Comparison of ENCODE assay signal across 21 cellular contexts in genomic region chr20:20195011-20195705, GRCh38.
"Had no signal": no experiment of that assay in that cellular context is flagged by ENCODE, and none has a peak within 500 bp of the region (broad histone marks: within the 10 kb centered on the region; RNA-seq: fewer than 3 reads in every experiment).

No MANE protein-coding gene starts in this region.

- H3K4me3 Mint-ChIP-seq: activated CD4-positive, alpha-beta memory T cell treated with anti-CD3 and anti-CD28 coated beads for 36 hours; activated naive CD4-positive, alpha-beta T cell treated with anti-CD3 and anti-CD28 coated beads for 36 hours; activated naive CD8-positive, alpha-beta T cell treated with anti-CD3 and anti-CD28 coated beads, Interleukin-2, amount 10 ng/mL, durations not matched to agents 7 days and 5 days; activated T-cell treated with anti-CD3 and anti-CD28 coated beads, Interleukin-2, amount 50 U/mL, for 72 hours; dendritic cell treated with granulocyte-macrophage colony-stimulating factor and Interleukin-4, amounts not matched to agents 40 ng/mL and 50 ng/mL, for 4 days; immature natural killer cell; nephron; stimulated activated naive CD8-positive, alpha-beta T cell treated with anti-CD3 and anti-CD28 coated beads, Interleukin-15, Interleukin-2, amounts not matched to agents 100 ng/mL and 50 ng/mL, for 24 hours; T-helper 17 cell had no signal

- H3K27ac ChIP-seq: neutrophil, ovary, prostate gland, thyroid gland had no signal

- H3K4me1 ChIP-seq: prostate gland, thyroid gland had no signal

- H3K4me1 Mint-ChIP-seq: activated naive CD8-positive, alpha-beta T cell treated with anti-CD3 and anti-CD28 coated beads, Interleukin-2, amount 10 ng/mL, durations not matched to agents 7 days and 5 days had no signal

- DNase-seq: activated CD4-positive, alpha-beta memory T cell treated with anti-CD3 and anti-CD28 coated beads for 36 hours; activated CD4-positive, alpha-beta T cell treated with anti-CD3 and anti-CD28 coated beads for 48 hours; activated effector memory CD4-positive, alpha-beta T cell treated with Interleukin-2 at 50 U/mL for 16 hours; activated naive CD4-positive, alpha-beta T cell treated with anti-CD3 and anti-CD28 coated beads for 36 hours; activated naive CD8-positive, alpha-beta T cell treated with anti-CD3 and anti-CD28 coated beads, Interleukin-2, amount 10 ng/mL, durations not matched to agents 7 days and 5 days; activated T-cell treated with anti-CD3 and anti-CD28 coated beads, Interleukin-2, amount 50 U/mL, for 72 hours; amniotic stem cell; effector CD4-positive, alpha-beta T cell; erythroblast; foreskin fibroblast; immature natural killer cell; ovary; stimulated activated CD4-positive, alpha-beta T cell treated with anti-CD3 and anti-CD28 coated beads, Interleukin-12 subunit alpha, Interleukin-12 subunit beta, amount 100 ng/mL, for 4 hours; T-helper 17 cell; thyroid gland had no signal

- H3K9me3 Mint-ChIP-seq: activated CD4-positive, alpha-beta memory T cell treated with anti-CD3 and anti-CD28 coated beads for 36 hours; activated naive CD4-positive, alpha-beta T cell treated with anti-CD3 and anti-CD28 coated beads for 36 hours; activated naive CD8-positive, alpha-beta T cell treated with anti-CD3 and anti-CD28 coated beads, Interleukin-2, amount 10 ng/mL, durations not matched to agents 7 days and 5 days; activated T-cell treated with anti-CD3 and anti-CD28 coated beads, Interleukin-2, amount 50 U/mL, for 72 hours; dendritic cell treated with granulocyte-macrophage colony-stimulating factor and Interleukin-4, amounts not matched to agents 40 ng/mL and 50 ng/mL, for 4 days; stimulated activated naive CD8-positive, alpha-beta T cell treated with anti-CD3 and anti-CD28 coated beads, Interleukin-15, Interleukin-2, amounts not matched to agents 100 ng/mL and 50 ng/mL, for 24 hours had no signal

- H3K27ac Mint-ChIP-seq: activated CD4-positive, alpha-beta memory T cell treated with anti-CD3 and anti-CD28 coated beads for 36 hours; activated naive CD4-positive, alpha-beta T cell treated with anti-CD3 and anti-CD28 coated beads for 36 hours; activated naive CD8-positive, alpha-beta T cell treated with anti-CD3 and anti-CD28 coated beads, Interleukin-2, amount 10 ng/mL, durations not matched to agents 7 days and 5 days; activated T-cell treated with anti-CD3 and anti-CD28 coated beads, Interleukin-2, amount 50 U/mL, for 72 hours; dendritic cell treated with granulocyte-macrophage colony-stimulating factor and Interleukin-4, amounts not matched to agents 40 ng/mL and 50 ng/mL, for 4 days; nephron; stimulated activated naive CD8-positive, alpha-beta T cell treated with anti-CD3 and anti-CD28 coated beads, Interleukin-15, Interleukin-2, amounts not matched to agents 100 ng/mL and 50 ng/mL, for 24 hours; T-helper 17 cell had no signal

- H3K36me3 ChIP-seq: neutrophil, ovary, prostate gland, thyroid gland had no signal

- H3K27me3 ChIP-seq: ovary, thyroid gland had no signal

- ATAC-seq: activated T-cell treated with anti-CD3 and anti-CD28 coated beads, Interleukin-2, amount 50 U/mL, for 72 hours; T-helper 17 cell had no signal

- H3K4me3 ChIP-seq: ovary, prostate gland, thyroid gland had no signal

- H3K9me3 ChIP-seq: neutrophil, ovary, prostate gland, thyroid gland had no signal

- H3K36me3 Mint-ChIP-seq: activated CD4-positive, alpha-beta memory T cell treated with anti-CD3 and anti-CD28 coated beads for 36 hours; activated naive CD8-positive, alpha-beta T cell treated with anti-CD3 and anti-CD28 coated beads, Interleukin-2, amount 10 ng/mL, durations not matched to agents 7 days and 5 days had no signal

- FAIRE-seq: bronchial epithelial cell had no signal
